ENCODE assay signal across 8 cellular contexts in the genomic region with DNA sequence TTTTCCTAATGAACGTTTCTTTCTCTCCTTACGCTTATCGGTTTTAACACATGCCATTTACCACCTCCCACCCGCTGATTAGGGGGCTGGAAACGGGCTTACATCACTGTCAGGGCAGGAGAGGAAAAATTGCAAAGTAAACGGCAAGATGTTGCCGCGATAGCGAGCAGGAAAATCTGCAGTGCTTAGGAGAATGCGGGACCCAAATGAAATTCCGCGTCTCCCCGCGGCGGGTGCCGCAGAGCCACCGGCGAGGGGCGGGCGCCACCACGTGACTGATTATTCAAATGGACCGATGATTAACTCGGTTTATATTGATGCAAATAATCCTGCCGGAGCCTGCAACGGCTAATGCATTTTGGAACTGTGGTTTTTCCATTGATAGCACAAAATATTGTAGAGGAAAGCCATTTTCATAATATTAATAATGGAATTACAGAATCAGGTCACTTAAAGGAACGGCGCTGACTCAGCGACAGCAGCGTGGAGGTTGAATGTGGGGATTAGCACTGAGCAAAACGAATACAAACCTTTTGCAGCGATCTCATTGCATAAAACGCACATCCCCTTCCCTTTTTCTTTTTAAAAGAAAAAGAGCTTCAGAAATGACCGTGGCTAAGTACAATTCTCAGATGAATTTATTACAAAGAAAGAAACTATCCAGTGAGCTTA.
DNase-seq lines count a peak whose midpoint lies in the region; ATAC-seq, FAIRE-seq and TF ChIP-seq lines count a peak whose summit lies in the region.

No MANE protein-coding gene starts in this region.

- no peak for TF ChIP-seq EP300 in Ishikawa (IDR thresholded peaks at IDR 0.05; ENCODE audit: borderline replicate concordance)

- WGBS in small intestine, 3 donors: 2 to 6% (median 3%) methylated on average over 33 of the region's 33 CpGs

- no peaks in the 10 kb centered on the region for H3K36me3 ChIP-seq in CD8-positive, alpha-beta memory T cell (ENCODE audit: insufficient read depth, low read length)
- H3K36me3 ChIP-seq in small intestine (ENCODE audit: control insufficient read depth in 2 of 2, insufficient read depth in 2 of 2, low read length in 2 of 2): no peaks in the 10 kb centered on the region

- CTCF ChIA-PET in CD8-positive, alpha-beta memory T cell (lab: Charles Lee): no interaction called here

- no peaks in the 10 kb centered on the region for H3K9me3 Mint-ChIP-seq in CD8-positive, alpha-beta memory T cell

- peaks cover 7% of the 10 kb centered on the region for H3K27me3 ChIP-seq in CD8-positive, alpha-beta memory T cell (ENCODE audit: insufficient read depth, low read length, poor library complexity, severe bottlenecking)
- H3K27me3 ChIP-seq in small intestine (ENCODE audit: control insufficient read depth in 2 of 2, insufficient read depth in 2 of 2, low read length in 2 of 2): peaks cover 0 to 8% of the 10 kb centered on the region in 2 donors

- peaks cover 28 to 85% of the 10 kb centered on the region in 2 donors for H3K27me3 Mint-ChIP-seq in CD8-positive, alpha-beta memory T cell

- ATAC-seq in HG02852 (IDR thresholded peaks at IDR 0.05; ENCODE audit: unreplicated experiment) (no peak), HG02759 (IDR thresholded peaks at IDR 0.05; ENCODE audit: unreplicated experiment) (no peak)

- no peak for FAIRE-seq in small intestine (lab: Jason Lieb, UNC)

- H3K27ac ChIP-seq in CD8-positive, alpha-beta memory T cell (ENCODE audit: low read depth, low read length): no peak overlapping the region
- H3K27ac ChIP-seq in small intestine (ENCODE audit: low read depth in 1 of 2, low read length in 1 of 2): no peak overlapping the region

- H3K4me3 Mint-ChIP-seq in CD8-positive, alpha-beta memory T cell: peak overlapping the region in 6 of 7 donors; percentile 43 to 84 (median 64)

- peak; percentile 48 for TF ChIP-seq RAD21 in Ishikawa (IDR thresholded peaks at IDR 0.05; ENCODE audit: low read depth)

- H3K4me1 Mint-ChIP-seq in CD8-positive, alpha-beta memory T cell: peaks cover 9 to 25% (median 21%) of the 10 kb centered on the region in 3 donors

- peaks cover 11% of the 10 kb centered on the region for H3K4me1 ChIP-seq in CD8-positive, alpha-beta memory T cell (ENCODE audit: insufficient read depth, low read length)
- no peaks in the 10 kb centered on the region for H3K4me1 ChIP-seq in small intestine (ENCODE audit: control insufficient read depth in 2 of 2, insufficient read depth in 1 of 2, low read depth in 1 of 2, low read length in 1 of 2)

- H3K4me3 ChIP-seq in CD8-positive, alpha-beta memory T cell (ENCODE audit: low read length): no peak overlapping the region
- H3K4me3 ChIP-seq in iPS-18c (ENCODE audit: insufficient read depth, low read depth, low read length) (peak overlapping the region; percentile 52), small intestine (ENCODE audit: low read depth in 1 of 2, low read length in 2 of 2) (no peak overlapping the region)

- no peaks in the 10 kb centered on the region for H3K9me3 ChIP-seq in CD8-positive, alpha-beta memory T cell (ENCODE audit: low read length)
- no peaks in the 10 kb centered on the region for H3K9me3 ChIP-seq in iPS-18c (ENCODE audit: control insufficient read depth, insufficient read depth, low read length)
- H3K9me3 ChIP-seq in small intestine (ENCODE audit: control insufficient read depth, low read depth): no peaks in the 10 kb centered on the region

- POLR2A ChIA-PET in CD8-positive, alpha-beta memory T cell (lab: Charles Lee): no interaction called here

- no peak for DNase-seq in CD8-positive, alpha-beta memory T cell
- DNase-seq in anterior cingulate cortex (lab: John Stamatoyannopoulos, UW) (peak in 50 of 58 donors; percentile 6 to 71 (median 34)), small intestine (peak; percentile 29), SHP77 treated with DMSO at 0.1 percent for 48 hours (lab: John Stamatoyannopoulos, UW) (no peak)

- no peaks in the 10 kb centered on the region for H3K36me3 Mint-ChIP-seq in CD8-positive, alpha-beta memory T cell

- no peak overlapping the region for H3K27ac Mint-ChIP-seq in CD8-positive, alpha-beta memory T cell

TF ChIP-seq in Ishikawa, 13 proteins besides CTCF, POLR2A, EP300 and RAD21:
- TF ChIP-seq, protein P1, sequence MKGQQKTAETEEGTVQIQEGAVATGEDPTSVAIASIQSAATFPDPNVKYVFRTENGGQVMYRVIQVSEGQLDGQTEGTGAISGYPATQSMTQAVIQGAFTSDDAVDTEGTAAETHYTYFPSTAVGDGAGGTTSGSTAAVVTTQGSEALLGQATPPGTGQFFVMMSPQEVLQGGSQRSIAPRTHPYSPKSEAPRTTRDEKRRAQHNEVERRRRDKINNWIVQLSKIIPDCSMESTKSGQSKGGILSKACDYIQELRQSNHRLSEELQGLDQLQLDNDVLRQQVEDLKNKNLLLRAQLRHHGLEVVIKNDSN (IDR thresholded peaks at IDR 0.05): peak; percentile 90
- no peak for TF ChIP-seq NFIC (IDR thresholded peaks at IDR 0.05)
- no peak for TF ChIP-seq FOXM1 (IDR thresholded peaks at IDR 0.05; ENCODE audit: borderline replicate concordance, low read depth)
- TF ChIP-seq, protein P2, sequence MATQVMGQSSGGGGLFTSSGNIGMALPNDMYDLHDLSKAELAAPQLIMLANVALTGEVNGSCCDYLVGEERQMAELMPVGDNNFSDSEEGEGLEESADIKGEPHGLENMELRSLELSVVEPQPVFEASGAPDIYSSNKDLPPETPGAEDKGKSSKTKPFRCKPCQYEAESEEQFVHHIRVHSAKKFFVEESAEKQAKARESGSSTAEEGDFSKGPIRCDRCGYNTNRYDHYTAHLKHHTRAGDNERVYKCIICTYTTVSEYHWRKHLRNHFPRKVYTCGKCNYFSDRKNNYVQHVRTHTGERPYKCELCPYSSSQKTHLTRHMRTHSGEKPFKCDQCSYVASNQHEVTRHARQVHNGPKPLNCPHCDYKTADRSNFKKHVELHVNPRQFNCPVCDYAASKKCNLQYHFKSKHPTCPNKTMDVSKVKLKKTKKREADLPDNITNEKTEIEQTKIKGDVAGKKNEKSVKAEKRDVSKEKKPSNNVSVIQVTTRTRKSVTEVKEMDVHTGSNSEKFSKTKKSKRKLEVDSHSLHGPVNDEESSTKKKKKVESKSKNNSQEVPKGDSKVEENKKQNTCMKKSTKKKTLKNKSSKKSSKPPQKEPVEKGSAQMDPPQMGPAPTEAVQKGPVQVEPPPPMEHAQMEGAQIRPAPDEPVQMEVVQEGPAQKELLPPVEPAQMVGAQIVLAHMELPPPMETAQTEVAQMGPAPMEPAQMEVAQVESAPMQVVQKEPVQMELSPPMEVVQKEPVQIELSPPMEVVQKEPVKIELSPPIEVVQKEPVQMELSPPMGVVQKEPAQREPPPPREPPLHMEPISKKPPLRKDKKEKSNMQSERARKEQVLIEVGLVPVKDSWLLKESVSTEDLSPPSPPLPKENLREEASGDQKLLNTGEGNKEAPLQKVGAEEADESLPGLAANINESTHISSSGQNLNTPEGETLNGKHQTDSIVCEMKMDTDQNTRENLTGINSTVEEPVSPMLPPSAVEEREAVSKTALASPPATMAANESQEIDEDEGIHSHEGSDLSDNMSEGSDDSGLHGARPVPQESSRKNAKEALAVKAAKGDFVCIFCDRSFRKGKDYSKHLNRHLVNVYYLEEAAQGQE (IDR thresholded peaks at IDR 0.05; ENCODE audit: low read depth): no peak
- no peak for TF ChIP-seq CREB1 (IDR thresholded peaks at IDR 0.05; ENCODE audit: low read depth)
- TF ChIP-seq YY1 (IDR thresholded peaks at IDR 0.05; ENCODE audit: low read depth): no peak
- TF ChIP-seq, protein P3, sequence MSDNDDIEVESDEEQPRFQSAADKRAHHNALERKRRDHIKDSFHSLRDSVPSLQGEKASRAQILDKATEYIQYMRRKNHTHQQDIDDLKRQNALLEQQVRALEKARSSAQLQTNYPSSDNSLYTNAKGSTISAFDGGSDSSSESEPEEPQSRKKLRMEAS (IDR thresholded peaks at IDR 0.05): no peak
- TF ChIP-seq TEAD4 (IDR thresholded peaks at IDR 0.05): peak; percentile 19; the same call in 1 of the 2 replicates

Comparison
In these comparisons a context has a peak if more than half of its experiments do, and no peak if none do; other contexts are left out.
1. DNase-seq: peak in anterior cingulate cortex (50 of 58) and small intestine (single experiment); none in CD8-positive, alpha-beta memory T cell (0 of 5) and SHP77 treated with DMSO at 0.1 percent for 48 hours (single experiment).